In the genomic region with DNA sequence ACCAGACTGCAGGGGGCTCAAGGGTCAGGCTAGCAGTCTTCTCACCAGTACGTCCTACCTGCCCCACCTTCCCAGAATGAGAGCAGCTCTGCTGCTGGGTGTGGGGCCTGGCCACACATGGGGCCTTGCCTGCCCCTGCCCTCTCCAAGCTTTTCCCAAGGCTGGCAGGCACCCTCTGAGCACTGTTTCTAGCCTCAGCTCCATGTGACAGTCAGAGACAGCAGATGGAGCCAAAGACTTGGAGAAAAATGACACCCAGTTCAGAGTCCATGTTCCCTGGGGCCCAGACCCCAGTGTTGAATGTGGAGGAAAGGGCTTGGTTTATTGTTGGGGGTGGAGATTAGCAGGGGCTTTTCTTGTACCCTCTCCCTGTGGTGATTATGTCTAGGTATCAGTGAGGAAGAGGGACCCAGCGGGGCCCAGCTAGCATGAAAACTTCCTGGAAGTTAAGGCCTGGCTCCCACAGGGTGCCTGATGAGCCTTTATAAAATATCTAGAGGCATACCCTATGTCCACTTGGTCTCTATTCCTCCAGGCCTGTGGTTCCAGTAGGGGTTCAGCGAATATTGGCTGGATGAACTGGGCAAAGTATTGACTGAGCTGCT, we compare ENCODE assay signal across 10 cellular contexts.
DNase-seq lines count a peak whose midpoint lies in the region; ATAC-seq, FAIRE-seq and TF ChIP-seq lines count a peak whose summit lies in the region.
"Had no signal": no experiment of that assay in that cellular context is flagged by ENCODE, and none has a peak within 500 bp of the region (broad histone marks: within the 10 kb centered on the region; RNA-seq: fewer than 3 reads in every experiment).

No MANE protein-coding gene starts in this region.

- H3K14ac ChIP-seq in mesenchymal stem cell (ENCODE audit: low read length in 2 of 2), result peak overlapping the region in 1 of 2 experiments; percentile 71

- 92% methylated on average over 3 of the region's 3 CpGs for WGBS in mesenchymal stem cell

- peaks cover 1% of the 10 kb centered on the region for H3K79me1 ChIP-seq in mesenchymal stem cell (replicated peaks; ENCODE audit: low read length, poor library complexity, severe bottlenecking)

- no peak overlapping the region for H2BK12ac ChIP-seq in mesenchymal stem cell (ENCODE audit: low read length in 2 of 2)

- H3K23ac ChIP-seq in mesenchymal stem cell (ENCODE audit: low read length in 2 of 2), result no peak overlapping the region

- H2AFZ ChIP-seq in mesenchymal stem cell (ENCODE audit: low read depth, low read length), result no peak overlapping the region

- no peak overlapping the region for H2BK5ac ChIP-seq in mesenchymal stem cell (ENCODE audit: low read depth, low read length, poor library complexity, severe bottlenecking)

- no peaks in the 10 kb centered on the region for H3K4me1 ChIP-seq in mesenchymal stem cell (ENCODE audit: control insufficient read depth, insufficient read depth, low read depth, low read length)

- peak overlapping the region in 1 of 2 experiments; percentile 28 for H3K4ac ChIP-seq in mesenchymal stem cell (ENCODE audit: low read depth in 1 of 2, low read length in 2 of 2)

- H3K27me3 ChIP-seq in mesenchymal stem cell (ENCODE audit: control insufficient read depth in 1 of 2, insufficient read depth in 1 of 2, low read length in 2 of 2), result no peaks in the 10 kb centered on the region

- H3K9ac ChIP-seq in mesenchymal stem cell (ENCODE audit: low read length), result no peak overlapping the region

- H3K4me3 ChIP-seq in mesenchymal stem cell (ENCODE audit: insufficient read depth in 1 of 2, low read depth in 1 of 2, low read length in 2 of 2), result no peak overlapping the region

- peak overlapping the region in 1 of 2 experiments; percentile 24 for H3K18ac ChIP-seq in mesenchymal stem cell (ENCODE audit: low read depth in 1 of 2, low read length in 2 of 2)

- FAIRE-seq in GM19239 (lab: Jason Lieb, UNC), result no peak

- no peak overlapping the region for H4K91ac ChIP-seq in mesenchymal stem cell (ENCODE audit: low read length)

- no peak overlapping the region for H2AK5ac ChIP-seq in mesenchymal stem cell (ENCODE audit: low read length, severe bottlenecking)

- H3K36me3 ChIP-seq in mesenchymal stem cell (ENCODE audit: control insufficient read depth in 1 of 2, insufficient read depth in 2 of 2, low read depth in 1 of 2, low read length in 2 of 2), result peaks cover 0 to 4% of the 10 kb centered on the region in 2 experiments

- no peak overlapping the region for H2BK120ac ChIP-seq in mesenchymal stem cell (ENCODE audit: low read depth, low read length)

- H3K9me3 ChIP-seq in mesenchymal stem cell (ENCODE audit: control insufficient read depth, low read length), result no peaks in the 10 kb centered on the region

- no peak overlapping the region for H3K4me2 ChIP-seq in mesenchymal stem cell (ENCODE audit: low read length, poor library complexity, severe bottlenecking)

- peak; percentile 76 for TF ChIP-seq CTCF in VCaP (conservative IDR thresholded peaks at IDR 0.05)

- ATAC-seq in GM21737 (IDR thresholded peaks at IDR 0.05; ENCODE audit: unreplicated experiment), result no peak
- ATAC-seq in GM21423 (IDR thresholded peaks at IDR 0.05; ENCODE audit: unreplicated experiment), result no peak
- ATAC-seq: activated T-helper 17 cell treated with anti-CD3 and anti-CD28 coated beads, Interleukin-2, amount 50 U/mL, for 72 hours had no signal

- no peak overlapping the region for H2BK15ac ChIP-seq in mesenchymal stem cell (ENCODE audit: low read depth, poor library complexity, severe bottlenecking)

- no peak overlapping the region for H4K8ac ChIP-seq in mesenchymal stem cell (ENCODE audit: low read length)

- DNase-seq in D341Med (ENCODE audit: low spot score) (peak; percentile 41), HT-29 (ENCODE audit: low spot score) (peak; percentile 80), mesenchymal stem cell (peak; percentile 30), GM19239 (ENCODE audit: insufficient read length, low spot score) (no peak)
- DNase-seq in activated CD4-positive, alpha-beta T cell treated with anti-CD3 and anti-CD28 coated beads for 48 hours, result no peak
- DNase-seq: HCEC 1CT had no signal

- H3K27ac ChIP-seq in VCaP, result peak overlapping the region; percentile 58
- H3K27ac ChIP-seq in mesenchymal stem cell (ENCODE audit: low read length, poor library complexity, severe bottlenecking), result no peak overlapping the region

Comparison
In these comparisons a context has a peak if more than half of its experiments do, and no peak if none do; other contexts are left out.
1. DNase-seq: peak in D341Med (single experiment), HT-29 (single experiment) and mesenchymal stem cell (single experiment); none in GM19239 (single experiment) and activated CD4-positive, alpha-beta T cell treated with anti-CD3 and anti-CD28 coated beads for 48 hours (single experiment).